In genomic region chr16:67661101-67661661, GRCh38 we compare ENCODE assay signal across 8 cellular contexts. TPM values are rescaled to one million over a fixed set of nuclear protein-coding genes. Genes with fewer than 3 reads are reported as not detected.
A peak's percentile ranks its signal among the peaks of the same experiment; 100 is the strongest.
DNase-seq lines count a peak whose midpoint lies in the region; ATAC-seq lines count a peak whose summit lies in the region.

No MANE protein-coding gene starts in this region.

- H3K4me1 ChIP-seq in SJCRH30, result no peaks in the 10 kb centered on the region
- peaks cover 34% of the 10 kb centered on the region for H3K4me1 ChIP-seq in effector memory CD4-positive, alpha-beta T cell (ENCODE audit: control insufficient read depth, insufficient read depth, low read length, poor library complexity, severe bottlenecking)
- H3K4me1 ChIP-seq in muscle layer of colon (ENCODE audit: insufficient read depth, low read length), result peaks cover 27% of the 10 kb centered on the region

- H3K27ac ChIP-seq in SJCRH30 (no peak overlapping the region), muscle layer of colon (ENCODE audit: low read depth, low read length) (peak overlapping the region; percentile 90)
- peak overlapping the region; percentile 93 for H3K27ac ChIP-seq in effector memory CD4-positive, alpha-beta T cell (ENCODE audit: insufficient read depth, low read length, poor library complexity, severe bottlenecking)

- H3K27me3 ChIP-seq in SJCRH30 (no peaks in the 10 kb centered on the region), muscle layer of colon (ENCODE audit: control insufficient read depth in 1 of 2, insufficient read depth in 2 of 2, low read length in 2 of 2) (no peaks in the 10 kb centered on the region)
- no peaks in the 10 kb centered on the region for H3K27me3 ChIP-seq in effector memory CD4-positive, alpha-beta T cell (replicated peaks; ENCODE audit: control insufficient read depth, insufficient read depth, low read length, poor library complexity, severe bottlenecking)

- H3K36me3 ChIP-seq in SJCRH30, result no peaks in the 10 kb centered on the region
- H3K36me3 ChIP-seq in effector memory CD4-positive, alpha-beta T cell (ENCODE audit: control insufficient read depth, insufficient read depth, low read length), result peaks cover 19% of the 10 kb centered on the region
- H3K36me3 ChIP-seq in muscle layer of colon (ENCODE audit: insufficient read depth, low read length), result peaks cover 20% of the 10 kb centered on the region

- H3K4me3 ChIP-seq in SJCRH30 (peak overlapping the region; percentile 71), muscle layer of colon (ENCODE audit: low read depth in 1 of 2, low read length in 2 of 2) (peak overlapping the region; percentile 66 to 71)
- peak overlapping the region; percentile 51 for H3K4me3 ChIP-seq in effector memory CD4-positive, alpha-beta T cell (ENCODE audit: insufficient read depth, low read depth, low read length, poor library complexity, severe bottlenecking)

- no peaks in the 10 kb centered on the region for H3K9me3 ChIP-seq in SJCRH30 (replicated peaks)
- no peaks in the 10 kb centered on the region for H3K9me3 ChIP-seq in effector memory CD4-positive, alpha-beta T cell (ENCODE audit: control insufficient read depth, low read length)
- H3K9me3 ChIP-seq in muscle layer of colon (ENCODE audit: low read length), result no peaks in the 10 kb centered on the region

- H3K9ac ChIP-seq in muscle layer of colon (ENCODE audit: low read length), result peak overlapping the region; percentile 25

- peak; percentile 46 for DNase-seq in stimulated activated CD4-positive, alpha-beta T cell treated with anti-CD3 and anti-CD28 coated beads, Interleukin-15, amount 100 ng/mL, for 24 hours
- DNase-seq in stimulated activated CD4-positive, alpha-beta T cell treated with anti-CD3 and anti-CD28 coated beads, Interleukin-4, amount 100 ng/mL, for 24 hours, result no peak
- DNase-seq in SJCRH30 (peak in 1 of 2 experiments; percentile 20), hippocampal formation (lab: John Stamatoyannopoulos, UW) (no peak), NCI-H1436 treated with DMSO at 0.1 percent for 48 hours (lab: John Stamatoyannopoulos, UW) (no peak)
- no peak for DNase-seq in effector memory CD4-positive, alpha-beta T cell

- no peak for ATAC-seq in GM18861 (IDR thresholded peaks at IDR 0.05; ENCODE audit: unreplicated experiment)

RNA-seq across cellular contexts. Expression of gene PARD6A, which starts 0.4 kb away (rescaled TPM):
- total RNA-seq in SJCRH30 (2014; rRNA removed; shearing (Covaris generic)), result 0.65 and 0.76 TPM in 2 replicates

RNA-seq across cellular contexts. Expression of gene ACD, which starts 1.1 kb away (rescaled TPM):
- total RNA-seq in SJCRH30 (2014; rRNA removed; shearing (Covaris generic)), result 13.7 and 15.5 TPM in 2 replicates

RNA-seq across cellular contexts. Expression of gene ENKD1, which starts 5.4 kb away (rescaled TPM):
- total RNA-seq in SJCRH30 (2014; rRNA removed; shearing (Covaris generic)), result 2.5 and 3.0 TPM in 2 replicates

RNA-seq across cellular contexts. Expression of gene C16orf86, which starts 5.4 kb away (rescaled TPM):
- total RNA-seq in SJCRH30 (2014; rRNA removed; shearing (Covaris generic)), result 0.81 and 0.96 TPM in 2 replicates

RNA-seq across cellular contexts. Expression of gene CARMIL2, which starts 16.2 kb away (rescaled TPM):
- total RNA-seq in SJCRH30 (2014; rRNA removed; shearing (Covaris generic)), result 0.43 TPM in 2 replicates
